Comparison of ENCODE assay signal across 14 cellular contexts in genomic region chr3:177842302-177842701, GRCh38.
DNase-seq lines count a peak whose midpoint lies in the region; ATAC-seq lines count a peak whose summit lies in the region.
"Had no signal": no experiment of that assay in that cellular context is flagged by ENCODE, and none has a peak within 500 bp of the region (broad histone marks: within the 10 kb centered on the region; RNA-seq: fewer than 3 reads in every experiment).

No MANE protein-coding gene starts in this region.

- ATAC-seq in activated T-helper 17 cell treated with anti-CD3 and anti-CD28 coated beads, Interleukin-2, amount 50 U/mL, for 72 hours (replicated peaks), result no peak
- ATAC-seq: A549, GM12878 had no signal

- peak overlapping the region; percentile 5 for H3K4me3 Mint-ChIP-seq in activated T-helper 17 cell treated with anti-CD3 and anti-CD28 coated beads, Interleukin-2, amount 50 U/mL, for 72 hours
- H3K4me3 Mint-ChIP-seq: CD4-positive, alpha-beta T cell had no signal

- peaks cover 4% of the 10 kb centered on the region for H3K27me3 Mint-ChIP-seq in activated T-helper 17 cell treated with anti-CD3 and anti-CD28 coated beads, Interleukin-2, amount 50 U/mL, for 72 hours
- H3K27me3 Mint-ChIP-seq: CD4-positive, alpha-beta T cell had no signal

- no peaks in the 10 kb centered on the region for H3K4me1 Mint-ChIP-seq in activated T-helper 17 cell treated with anti-CD3 and anti-CD28 coated beads, Interleukin-2, amount 50 U/mL, for 72 hours

- H3K27ac Mint-ChIP-seq in activated T-helper 17 cell treated with anti-CD3 and anti-CD28 coated beads, Interleukin-2, amount 50 U/mL, for 72 hours, result no peak overlapping the region
- H3K27ac Mint-ChIP-seq: CD4-positive, alpha-beta T cell had no signal

- H3K9me3 Mint-ChIP-seq in activated T-helper 17 cell treated with anti-CD3 and anti-CD28 coated beads, Interleukin-2, amount 50 U/mL, for 72 hours, result no peaks in the 10 kb centered on the region
- H3K9me3 Mint-ChIP-seq: CD4-positive, alpha-beta T cell had no signal

- DNase-seq in DMS53 (lab: John Stamatoyannopoulos, UW) (peak; percentile 2), DMS53 treated with DMSO at 0.1 percent for 48 hours (lab: John Stamatoyannopoulos, UW; ENCODE audit: unreplicated experiment) (no peak), NCI-H146 treated with DMSO at 0.1 percent for 48 hours (lab: John Stamatoyannopoulos, UW; ENCODE audit: unreplicated experiment) (peak; percentile 27), EL (no peak), anterior cingulate cortex (lab: John Stamatoyannopoulos, UW) (no peak)
- DNase-seq in activated effector memory CD4-positive, alpha-beta T cell treated with Interleukin-2 at 50 U/mL for 16 hours, result no peak
- DNase-seq: AML-193; Caco-2; CD4-positive, alpha-beta T cell; DMS79 treated with DMSO at 0.1 percent for 48 hours; KBM-7 had no signal

- H3K36me3 Mint-ChIP-seq in activated T-helper 17 cell treated with anti-CD3 and anti-CD28 coated beads, Interleukin-2, amount 50 U/mL, for 72 hours (ENCODE audit: low read depth), result no peaks in the 10 kb centered on the region

Comparison
In these comparisons a context has a peak if more than half of its experiments do, and no peak if none do; other contexts are left out.
1. DNase-seq: peak in DMS53 (single experiment) and NCI-H146 treated with DMSO at 0.1 percent for 48 hours (single experiment); none in DMS53 treated with DMSO at 0.1 percent for 48 hours (single experiment), EL (single experiment), activated effector memory CD4-positive, alpha-beta T cell treated with Interleukin-2 at 50 U/mL for 16 hours (single experiment) and anterior cingulate cortex (0 of 58).